ENCODE assay signal across 8 cellular contexts in genomic region chr16:69340095-69340644, GRCh38. TPM values are rescaled to one million over a fixed set of nuclear protein-coding genes. Genes with fewer than 3 reads are reported as not detected.
DNase-seq lines count a peak whose midpoint lies in the region; ATAC-seq and TF ChIP-seq lines count a peak whose summit lies in the region.

No MANE protein-coding gene starts in this region.

- H3K9me2 ChIP-seq in OCI-LY1 (ENCODE audit: low read depth, low read length) (no peaks in the 10 kb centered on the region), neural cell (ENCODE audit: insufficient read depth, low read length) (no peaks in the 10 kb centered on the region)

- H4K20me1 ChIP-seq in OCI-LY1 (ENCODE audit: insufficient read depth, low read length), result no peaks in the 10 kb centered on the region
- H4K20me1 ChIP-seq in neural cell (ENCODE audit: insufficient read depth), result no peaks in the 10 kb centered on the region

- no peak for TF ChIP-seq EP300 in neural cell (conservative IDR thresholded peaks at IDR 0.05; ENCODE audit: poor library complexity, severe bottlenecking)

- peaks cover 26% of the 10 kb centered on the region for H3K4me1 ChIP-seq in OCI-LY1 (ENCODE audit: insufficient read depth, low read length, severe bottlenecking)
- H3K4me1 ChIP-seq in duodenal mucosa (ENCODE audit: control insufficient read depth in 1 of 2, insufficient read depth in 2 of 2, low read length in 2 of 2), result peaks cover 21 to 23% of the 10 kb centered on the region in 2 donors

- TF ChIP-seq CTCF in OCI-LY1 (IDR thresholded peaks at IDR 0.05; ENCODE audit: low read length), result no peak
- TF ChIP-seq CTCF in neural cell (IDR thresholded peaks at IDR 0.05; ENCODE audit: poor library complexity, severe bottlenecking), result no peak

- H3K9me3 ChIP-seq in OCI-LY1 (ENCODE audit: low read length) (no peaks in the 10 kb centered on the region), duodenal mucosa (ENCODE audit: control insufficient read depth in 1 of 2, low read length in 2 of 2) (no peaks in the 10 kb centered on the region), neural cell (ENCODE audit: low read length) (no peaks in the 10 kb centered on the region)

- H3K27me3 ChIP-seq in OCI-LY1 (ENCODE audit: insufficient read depth, low read length), result no peaks in the 10 kb centered on the region
- H3K27me3 ChIP-seq in duodenal mucosa (ENCODE audit: control insufficient read depth in 1 of 2, insufficient read depth in 2 of 2, low read length in 2 of 2), result no peaks in the 10 kb centered on the region
- H3K27me3 ChIP-seq in neural cell (ENCODE audit: insufficient read depth, low read depth, low read length), result no peaks in the 10 kb centered on the region

- TF ChIP-seq RAD21 in neural cell (conservative IDR thresholded peaks at IDR 0.05), result no peak

- H3K27ac ChIP-seq in OCI-LY1 (ENCODE audit: low read depth, low read length, poor library complexity, severe bottlenecking) (peak overlapping the region; percentile 38), duodenal mucosa (ENCODE audit: low read depth, low read length) (peak overlapping the region; percentile 65), neural cell (ENCODE audit: low read length) (peak overlapping the region; percentile 88)

- peak; percentile 41 for DNase-seq in ELR (ENCODE audit: low read depth)
- DNase-seq in NCI-H1417 treated with DMSO at 0.1 percent for 48 hours (lab: John Stamatoyannopoulos, UW), result no peak
- no peak for DNase-seq in C1 segment of cervical spinal cord (lab: John Stamatoyannopoulos, UW)
- DNase-seq in NCI-H524 (lab: John Stamatoyannopoulos, UW), result no peak

- H3K9ac ChIP-seq in OCI-LY1 (ENCODE audit: low read length), result peak overlapping the region; percentile 98
- peak overlapping the region; percentile 76 to 86 for H3K9ac ChIP-seq in duodenal mucosa (ENCODE audit: low read depth in 1 of 2, low read length in 2 of 2)
- H3K9ac ChIP-seq in neural cell (ENCODE audit: low read length), result peak overlapping the region; percentile 87

- H3K36me3 ChIP-seq in OCI-LY1 (ENCODE audit: insufficient read depth, low read length) (peaks cover 48% of the 10 kb centered on the region), duodenal mucosa (ENCODE audit: control insufficient read depth in 1 of 2, insufficient read depth in 2 of 2, low read length in 2 of 2) (peaks cover 21 to 40% of the 10 kb centered on the region in 2 donors), neural cell (ENCODE audit: insufficient read depth, low read length) (peaks cover 6% of the 10 kb centered on the region)

- H3K79me2 ChIP-seq in OCI-LY1 (ENCODE audit: insufficient read depth, low read length) (peaks cover 28% of the 10 kb centered on the region), neural cell (replicated peaks; ENCODE audit: insufficient read depth, low read length) (peaks cover 24% of the 10 kb centered on the region)

- H3K4me3 ChIP-seq in OCI-LY1 (ENCODE audit: low read depth, low read length, poor library complexity, severe bottlenecking) (peak overlapping the region; percentile 95), duodenal mucosa (ENCODE audit: low read depth in 1 of 2, low read length in 2 of 2) (peak overlapping the region; percentile 95 to 98), neural cell (ENCODE audit: low read length) (peak overlapping the region; percentile 99)

- no peak for ATAC-seq in GM21515 (IDR thresholded peaks at IDR 0.05; ENCODE audit: unreplicated experiment)

- H3K4me2 ChIP-seq in OCI-LY1 (ENCODE audit: low read length) (peak overlapping the region; percentile 95), neural cell (ENCODE audit: low read length) (peak overlapping the region; percentile 89)

- no peaks in the 10 kb centered on the region for H3F3A ChIP-seq in OCI-LY1 (ENCODE audit: insufficient read depth, low read length)
- H3F3A ChIP-seq in neural cell (ENCODE audit: insufficient read depth, low read length, poor library complexity, severe bottlenecking), result no peaks in the 10 kb centered on the region

- H2AFZ ChIP-seq in OCI-LY1 (ENCODE audit: low read length) (no peak overlapping the region), neural cell (ENCODE audit: low read depth, low read length) (peak overlapping the region; percentile 21)

TF ChIP-seq in neural cell, 6 proteins besides CTCF, POLR2A, EP300 and RAD21:
- TF ChIP-seq POLR2AphosphoS5 (IDR thresholded peaks at IDR 0.05) (no peak), EZH2 (IDR thresholded peaks at IDR 0.05; ENCODE audit: borderline replicate concordance, insufficient read depth, low read length, poor library complexity, severe bottlenecking) (no peak), MXI1 (conservative IDR thresholded peaks at IDR 0.05; ENCODE audit: poor library complexity, severe bottlenecking) (no peak), SMC3 (conservative IDR thresholded peaks at IDR 0.05; ENCODE audit: poor library complexity) (no peak), TAF1 (IDR thresholded peaks at IDR 0.05; ENCODE audit: low read depth) (no peak), REST (IDR thresholded peaks at IDR 0.05; ENCODE audit: borderline replicate concordance) (no peak)

RNA-seq across cellular contexts. Expression of gene NIP7, which starts 0.6 kb away (rescaled TPM):
- 12.2 and 15.8 TPM in 2 replicates for polyA plus RNA-seq in neural cell
- 12.9 and 13.3 TPM in 2 replicates for polyA minus RNA-seq in neural cell

RNA-seq across cellular contexts. Expression of gene COG8, which starts 0.8 kb away (rescaled TPM):
- polyA plus RNA-seq in neural cell, result 27.8 and 44.4 TPM in 2 replicates
- 68.4 and 75.7 TPM in 2 replicates for polyA minus RNA-seq in neural cell

RNA-seq across cellular contexts. Expression of gene PDF, which starts 9.8 kb away (rescaled TPM):
- polyA plus RNA-seq in neural cell, result 5.1 and 6.0 TPM in 2 replicates
- 9.1 and 12.2 TPM in 2 replicates for polyA minus RNA-seq in neural cell

RNA-seq across cellular contexts. Expression of gene TMED6, which starts 11.4 kb away (rescaled TPM):
- polyA plus RNA-seq in neural cell, result not detected in 2 replicates
- not detected in 2 replicates for polyA minus RNA-seq in neural cell

RNA-seq across cellular contexts. Expression of gene VPS4A, which starts 29.0 kb away (rescaled TPM):
- 46.3 and 52.6 TPM in 2 replicates for polyA plus RNA-seq in neural cell
- polyA minus RNA-seq in neural cell, result 39.4 and 46.0 TPM in 2 replicates

Comparison
In these comparisons a context has a peak if more than half of its experiments do, and no peak if none do; other contexts are left out.
1. H3K27ac ChIP-seq: peak in every context shown above with its lines; median percentile 88 in neural cell; 65 in duodenal mucosa; 38 in OCI-LY1.